In the genomic region with DNA sequence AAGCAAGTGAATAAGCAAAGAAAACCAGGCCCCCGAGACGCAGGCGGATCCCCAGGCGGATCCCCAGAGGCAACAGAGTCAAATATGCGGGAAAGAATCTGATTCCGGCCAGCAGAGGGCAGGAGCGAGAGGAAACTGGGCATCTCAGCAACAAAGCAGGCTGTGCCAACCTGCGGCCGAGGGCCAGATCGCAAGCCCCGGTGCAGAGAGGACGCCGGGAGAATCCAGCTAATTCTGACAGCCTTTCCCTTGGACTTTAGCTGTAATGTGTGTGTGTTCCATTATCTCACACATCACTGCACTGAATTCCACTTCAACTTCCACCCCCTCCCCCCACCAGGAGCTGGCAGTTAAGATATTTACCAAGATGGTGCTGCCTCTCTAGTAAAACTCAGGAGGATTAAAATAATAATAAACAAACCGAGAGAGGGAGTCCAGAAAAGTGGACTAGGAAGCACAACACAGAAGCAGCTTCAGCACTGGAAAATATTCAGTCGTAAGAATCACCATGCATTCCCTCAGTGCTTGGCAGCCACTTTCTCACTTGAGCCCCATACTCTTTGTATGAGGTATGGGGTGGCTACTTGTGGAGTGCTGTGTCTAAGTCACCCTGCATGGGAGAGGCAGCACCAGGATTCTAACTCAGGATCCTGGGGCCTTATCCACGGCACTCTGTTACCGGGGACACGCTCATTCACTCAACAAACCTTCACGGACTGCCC, we compare ENCODE assay signal across 8 cellular contexts.
A peak's percentile ranks its signal among the peaks of the same experiment; 100 is the strongest.
DNase-seq lines count a peak whose midpoint lies in the region; ATAC-seq and TF ChIP-seq lines count a peak whose summit lies in the region.

No MANE protein-coding gene starts in this region.

- no peak overlapping the region for H3K4me3 Mint-ChIP-seq in activated T-cell treated with anti-CD3 and anti-CD28 coated beads, Interleukin-2, amount 50 U/mL, for 24 hours
- peak overlapping the region; percentile 25 to 82 (median 72) for H3K4me3 Mint-ChIP-seq in naive thymus-derived CD8-positive, alpha-beta T cell
- no peak overlapping the region for H3K4me3 Mint-ChIP-seq in stimulated activated memory B cell treated with anti-CD40 and anti-IgM and Interleukin-4, amounts not matched to agents 10 μg/mL and 1 μg/mL and 100 μg/mL, for 72 hours

- peak in 1 of 2 donors; percentile 5 for ATAC-seq in naive thymus-derived CD8-positive, alpha-beta T cell
- ATAC-seq in stimulated activated memory B cell treated with anti-CD40 and anti-IgM and Interleukin-4, amounts not matched to agents 10 μg/mL and 1 μg/mL and 100 μg/mL, for 72 hours = peak; percentile 44
- ATAC-seq in GM19397 (IDR thresholded peaks at IDR 0.05; ENCODE audit: unreplicated experiment) = no peak

- H3K27me3 Mint-ChIP-seq in activated T-cell treated with anti-CD3 and anti-CD28 coated beads, Interleukin-2, amount 50 U/mL, for 24 hours = no peaks in the 10 kb centered on the region
- no peaks in the 10 kb centered on the region for H3K27me3 Mint-ChIP-seq in naive thymus-derived CD8-positive, alpha-beta T cell
- H3K27me3 Mint-ChIP-seq in stimulated activated memory B cell treated with anti-CD40 and anti-IgM and Interleukin-4, amounts not matched to agents 10 μg/mL and 1 μg/mL and 100 μg/mL, for 72 hours = no peaks in the 10 kb centered on the region

- intact Hi-C loops in esophagus squamous epithelium (cut with DNase I) = loop anchor here (5.0 to 10.0 kb wide), 2 partner anchors 68 to 110 kb away; a partner anchor contains a TSS

- peak; percentile 94 for DNase-seq in ELF-1 (ENCODE audit: low read depth, low spot score)
- DNase-seq in OCI-M1 (lab: John Stamatoyannopoulos, UW) = peak; percentile 89
- peak; percentile 84 for DNase-seq in activated T-cell treated with anti-CD3 and anti-CD28 coated beads, Interleukin-2, amount 50 U/mL, for 24 hours
- DNase-seq in esophagus squamous epithelium (lab: John Stamatoyannopoulos, UW) = peak; percentile 26
- DNase-seq in naive thymus-derived CD8-positive, alpha-beta T cell = peak; percentile 61 to 88 (median 73)

- peak overlapping the region in 3 of 4 donors; percentile 48 to 52 (median 50) for H3K27ac ChIP-seq in esophagus squamous epithelium

- no peaks in the 10 kb centered on the region for H3K36me3 ChIP-seq in esophagus squamous epithelium

- no peak for TF ChIP-seq EP300 in Ishikawa (IDR thresholded peaks at IDR 0.05; ENCODE audit: borderline replicate concordance)

- peak overlapping the region; percentile 95 for H3K27ac Mint-ChIP-seq in activated T-cell treated with anti-CD3 and anti-CD28 coated beads, Interleukin-2, amount 50 U/mL, for 24 hours
- peak overlapping the region; percentile 80 to 99 (median 96) for H3K27ac Mint-ChIP-seq in naive thymus-derived CD8-positive, alpha-beta T cell
- peak overlapping the region; percentile 90 for H3K27ac Mint-ChIP-seq in stimulated activated memory B cell treated with anti-CD40 and anti-IgM and Interleukin-4, amounts not matched to agents 10 μg/mL and 1 μg/mL and 100 μg/mL, for 72 hours

- peaks cover 96% of the 10 kb centered on the region for H3K4me1 Mint-ChIP-seq in activated T-cell treated with anti-CD3 and anti-CD28 coated beads, Interleukin-2, amount 50 U/mL, for 24 hours (ENCODE audit: low read depth)
- peaks cover 45 to 78% (median 77%) of the 10 kb centered on the region in 4 donors for H3K4me1 Mint-ChIP-seq in naive thymus-derived CD8-positive, alpha-beta T cell
- H3K4me1 Mint-ChIP-seq in stimulated activated memory B cell treated with anti-CD40 and anti-IgM and Interleukin-4, amounts not matched to agents 10 μg/mL and 1 μg/mL and 100 μg/mL, for 72 hours = peaks cover 83% of the 10 kb centered on the region

- H3K4me1 ChIP-seq in esophagus squamous epithelium = peaks cover 6 to 37% (median 22%) of the 10 kb centered on the region in 3 donors

- TF ChIP-seq RAD21 in Ishikawa (IDR thresholded peaks at IDR 0.05; ENCODE audit: low read depth) = peak; percentile 91

- peak; percentile 80 to 89 (median 84) for TF ChIP-seq CTCF in esophagus squamous epithelium (IDR thresholded peaks at IDR 0.05)

- H3K9me3 Mint-ChIP-seq in activated T-cell treated with anti-CD3 and anti-CD28 coated beads, Interleukin-2, amount 50 U/mL, for 24 hours = peaks cover 5% of the 10 kb centered on the region
- peaks cover 0 to 25% (median 2%) of the 10 kb centered on the region in 9 donors for H3K9me3 Mint-ChIP-seq in naive thymus-derived CD8-positive, alpha-beta T cell
- no peaks in the 10 kb centered on the region for H3K9me3 Mint-ChIP-seq in stimulated activated memory B cell treated with anti-CD40 and anti-IgM and Interleukin-4, amounts not matched to agents 10 μg/mL and 1 μg/mL and 100 μg/mL, for 72 hours

- H3K9me3 ChIP-seq in esophagus squamous epithelium = peaks cover 0 to 8% (median 0%) of the 10 kb centered on the region in 3 donors

- no peaks in the 10 kb centered on the region for H3K36me3 Mint-ChIP-seq in activated T-cell treated with anti-CD3 and anti-CD28 coated beads, Interleukin-2, amount 50 U/mL, for 24 hours (ENCODE audit: low read depth)
- peaks cover 0 to 5% (median 0%) of the 10 kb centered on the region in 3 donors for H3K36me3 Mint-ChIP-seq in naive thymus-derived CD8-positive, alpha-beta T cell
- H3K36me3 Mint-ChIP-seq in stimulated activated memory B cell treated with anti-CD40 and anti-IgM and Interleukin-4, amounts not matched to agents 10 μg/mL and 1 μg/mL and 100 μg/mL, for 72 hours = no peaks in the 10 kb centered on the region

- H3K4me3 ChIP-seq in esophagus squamous epithelium = peak overlapping the region in 1 of 4 donors; percentile 37

- 17 to 30% methylated on average over 10 to 15 of the region's 19 CpGs for WGBS in esophagus squamous epithelium, 2 donors

- no peak for TF ChIP-seq POLR2A in esophagus squamous epithelium (IDR thresholded peaks at IDR 0.05)

- peaks cover 0 to 24% (median 0%) of the 10 kb centered on the region in 4 donors for H3K27me3 ChIP-seq in esophagus squamous epithelium

- POLR2A ChIA-PET in naive thymus-derived CD8-positive, alpha-beta T cell (lab: Charles Lee) = interaction anchor here (1.6 to 2.0 kb wide), 3 partner anchors 7 to 136 kb away, joined by 4 to 10 read pairs (median 9); no protein-coding TSS in a partner anchor

TF ChIP-seq in Ishikawa, 13 proteins besides CTCF, POLR2A, EP300 and RAD21:
- TF ChIP-seq, protein P1, sequence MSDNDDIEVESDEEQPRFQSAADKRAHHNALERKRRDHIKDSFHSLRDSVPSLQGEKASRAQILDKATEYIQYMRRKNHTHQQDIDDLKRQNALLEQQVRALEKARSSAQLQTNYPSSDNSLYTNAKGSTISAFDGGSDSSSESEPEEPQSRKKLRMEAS (IDR thresholded peaks at IDR 0.05) = no peak
- TF ChIP-seq NFIC (IDR thresholded peaks at IDR 0.05) (0 out of 2 replicates have a peak, but pooled peaks have one; percentile 18), TEAD4 (IDR thresholded peaks at IDR 0.05) (peak; percentile 87), TCF12 (IDR thresholded peaks at IDR 0.05; ENCODE audit: low read depth) (0 out of 2 replicates have a peak, but pooled peaks have one; percentile 26), YY1 (IDR thresholded peaks at IDR 0.05; ENCODE audit: low read depth) (no peak)

Comparison
In these comparisons a context has a peak if more than half of its experiments do, and no peak if none do; other contexts are left out.
1. DNase-seq: peak in every context shown above with its lines; median percentile 94 in ELF-1; 89 in OCI-M1; 84 in activated T-cell treated with anti-CD3 and anti-CD28 coated beads, Interleukin-2, amount 50 U/mL, for 24 hours; 73 in naive thymus-derived CD8-positive, alpha-beta T cell; 26 in esophagus squamous epithelium.
2. H3K4me3 Mint-ChIP-seq: peak in naive thymus-derived CD8-positive, alpha-beta T cell (10 of 10); none in activated T-cell treated with anti-CD3 and anti-CD28 coated beads, Interleukin-2, amount 50 U/mL, for 24 hours (single experiment) and stimulated activated memory B cell treated with anti-CD40 and anti-IgM and Interleukin-4, amounts not matched to agents 10 μg/mL and 1 μg/mL and 100 μg/mL, for 72 hours (single experiment).
3. Peak in every context shown above with its lines, with median percentiles within 50 percentile points of each other: H3K27ac Mint-ChIP-seq.